Comparison of ENCODE assay signal across 22 cellular contexts in the genomic region with DNA sequence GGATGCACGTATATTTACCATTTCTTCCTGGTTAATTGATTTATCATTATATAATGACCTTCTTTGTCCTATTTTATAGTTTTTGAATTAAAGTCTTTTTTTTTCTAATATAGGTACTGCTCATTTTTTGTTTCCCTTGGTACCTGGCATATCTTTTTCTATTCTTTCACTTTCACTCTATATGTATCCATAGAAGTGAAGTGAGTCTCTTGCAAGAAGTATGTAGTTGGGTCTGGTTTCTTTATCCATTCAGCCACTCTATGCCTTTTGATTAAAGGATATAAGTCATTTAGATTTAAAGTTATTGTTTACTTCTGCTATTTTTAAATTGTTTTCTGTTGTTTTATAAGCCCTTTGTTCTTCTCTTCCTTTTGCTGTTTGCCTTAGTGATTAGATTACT.
"Had no signal": no experiment of that assay in that cellular context is flagged by ENCODE, and none has a peak within 500 bp of the region (broad histone marks: within the 10 kb centered on the region; RNA-seq: fewer than 3 reads in every experiment).

No MANE protein-coding gene starts in this region.

- H3K4me1 ChIP-seq: gastrocnemius medialis, psoas muscle, sigmoid colon, stomach had no signal

- ATAC-seq: effector memory CD8-positive, alpha-beta T cell; gastrocnemius medialis; left lobe of liver; natural killer cell; psoas muscle; right cardiac atrium; stimulated activated effector memory CD8-positive, alpha-beta T cell treated with anti-CD3 and anti-CD28 coated beads, Interleukin-12 subunit alpha, Interleukin-12 subunit beta, amount 100 ng/mL, for 72 hours had no signal

- DNase-seq: cortex of kidney; effector memory CD8-positive, alpha-beta T cell; foreskin fibroblast; gastrocnemius medialis; head of caudate nucleus; natural killer cell; occipital lobe; ovary; posterior cingulate gyrus; psoas muscle; right cardiac atrium; sigmoid colon; stimulated activated CD4-positive, alpha-beta T cell treated with anti-CD3 and anti-CD28 coated beads, Interleukin-2, amount 100 ng/mL, for 24 hours; stimulated activated CD4-positive, alpha-beta T cell treated with anti-CD3 and anti-CD28 coated beads, Interleukin-4, amount 100 ng/mL, for 24 hours; stimulated activated naive CD4-positive, alpha-beta T cell treated with Interleukin-2 at 50 U/mL for 16 hours; stomach; thyroid gland; trophoblast cell had no signal

- FAIRE-seq: keratinocyte had no signal

- H3K27me3 ChIP-seq: gastrocnemius medialis, ovary, sigmoid colon, stomach, thyroid gland had no signal

- H3K9me3 ChIP-seq: gastrocnemius medialis, ovary, psoas muscle, thyroid gland had no signal

- H3K36me3 ChIP-seq: gastrocnemius medialis, ovary, sigmoid colon, stomach, thyroid gland had no signal

- H3K4me3 ChIP-seq: gastrocnemius medialis, lung, ovary, psoas muscle, sigmoid colon, stomach, thyroid gland had no signal

- H3K27ac ChIP-seq: gastrocnemius medialis, ovary, psoas muscle, sigmoid colon, stomach, thyroid gland had no signal
